Comparison of ENCODE assay signal across 13 cellular contexts in the genomic region with DNA sequence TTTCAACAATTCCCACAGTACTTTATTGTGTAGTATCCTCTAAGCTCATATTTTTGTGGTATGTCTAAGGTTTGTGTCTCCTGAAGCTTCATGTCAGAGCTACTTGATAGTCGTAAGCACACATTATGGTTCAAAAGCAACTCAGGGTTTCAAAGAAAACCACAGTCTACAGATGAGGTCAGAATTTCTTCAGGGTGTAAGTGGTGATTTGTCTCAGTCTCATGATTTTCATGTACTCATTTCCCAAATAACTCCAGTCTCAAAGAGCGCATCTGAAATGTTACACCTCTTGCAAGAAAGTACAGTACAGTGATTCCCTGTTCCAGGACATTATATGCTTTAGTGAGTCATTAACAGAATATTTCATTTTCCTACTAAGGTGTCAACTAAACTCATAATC. TPM values are rescaled to one million over a fixed set of nuclear protein-coding genes. Genes with fewer than 3 reads are reported as not detected.
A peak's percentile ranks its signal among the peaks of the same experiment; 100 is the strongest.
DNase-seq lines count a peak whose midpoint lies in the region; ATAC-seq, FAIRE-seq and TF ChIP-seq lines count a peak whose summit lies in the region.
"Had no signal": no experiment of that assay in that cellular context is flagged by ENCODE, and none has a peak within 500 bp of the region (broad histone marks: within the 10 kb centered on the region; RNA-seq: fewer than 3 reads in every experiment).

No MANE protein-coding gene starts in this region.

- H4K20me1 ChIP-seq in GM12878 (ENCODE audit: control insufficient read depth, insufficient read depth): no peaks in the 10 kb centered on the region

- no peak for DNase-seq in activated naive CD8-positive, alpha-beta T cell treated with anti-CD3 and anti-CD28 coated beads, Interleukin-2, amount 10 ng/mL, durations not matched to agents 7 days and 5 days
- DNase-seq in activated naive CD8-positive, alpha-beta T cell treated with anti-CD3 and anti-CD28 coated beads for 36 hours: no peak
- DNase-seq in GM12878 (ENCODE audit: low read depth, low spot score) (peak; percentile 30), caudate nucleus (lab: John Stamatoyannopoulos, UW) (no peak), medulla oblongata (ENCODE audit: extremely low spot score) (no peak), hypothalamus (lab: John Stamatoyannopoulos, UW) (no peak)
- DNase-seq in stimulated activated naive CD8-positive, alpha-beta T cell treated with anti-CD3 and anti-CD28 coated beads, Interleukin-15, Interleukin-2, amounts not matched to agents 100 U/mL and 50 U/mL, for 24 hours: no peak
- DNase-seq: body of pancreas, left cardiac atrium, NCI-H146, nucleus accumbens, stomach had no signal

- no peaks in the 10 kb centered on the region for H3K36me3 Mint-ChIP-seq in activated naive CD8-positive, alpha-beta T cell treated with anti-CD3 and anti-CD28 coated beads, Interleukin-2, amount 10 ng/mL, durations not matched to agents 7 days and 5 days
- H3K36me3 Mint-ChIP-seq in activated naive CD8-positive, alpha-beta T cell treated with anti-CD3 and anti-CD28 coated beads for 36 hours: no peaks in the 10 kb centered on the region

- no peaks in the 10 kb centered on the region for H3K9me3 Mint-ChIP-seq in activated naive CD8-positive, alpha-beta T cell treated with anti-CD3 and anti-CD28 coated beads, Interleukin-2, amount 10 ng/mL, durations not matched to agents 7 days and 5 days
- H3K9me3 Mint-ChIP-seq in activated naive CD8-positive, alpha-beta T cell treated with anti-CD3 and anti-CD28 coated beads for 36 hours: no peaks in the 10 kb centered on the region

- no peaks in the 10 kb centered on the region for H3K36me3 ChIP-seq in GM12878 (ENCODE audit: control insufficient read depth in 2 of 2, insufficient read depth in 2 of 2, low read length in 1 of 2)
- H3K36me3 ChIP-seq: stomach had no signal

- no peak for TF ChIP-seq POLR2A in GM12878 (IDR thresholded peaks at IDR 0.05; ENCODE audit: low read depth, low read length)

- in situ Hi-C loops in GM12878 (cut with MboI): no loop called here

- peak overlapping the region; percentile 35 for H3K27ac Mint-ChIP-seq in activated naive CD8-positive, alpha-beta T cell treated with anti-CD3 and anti-CD28 coated beads, Interleukin-2, amount 10 ng/mL, durations not matched to agents 7 days and 5 days
- H3K27ac Mint-ChIP-seq in activated naive CD8-positive, alpha-beta T cell treated with anti-CD3 and anti-CD28 coated beads for 36 hours: no peak overlapping the region

- peaks cover 11% of the 10 kb centered on the region for H3K27me3 Mint-ChIP-seq in activated naive CD8-positive, alpha-beta T cell treated with anti-CD3 and anti-CD28 coated beads, Interleukin-2, amount 10 ng/mL, durations not matched to agents 7 days and 5 days
- peaks cover 17% of the 10 kb centered on the region for H3K27me3 Mint-ChIP-seq in activated naive CD8-positive, alpha-beta T cell treated with anti-CD3 and anti-CD28 coated beads for 36 hours

- no peak; a peak in 1 of 4 replicates for TF ChIP-seq EP300 in GM12878 (IDR thresholded peaks at IDR 0.05; ENCODE audit: borderline replicate concordance in 1 of 2, control insufficient read depth in 1 of 2, low read depth in 2 of 2, low read length in 2 of 2)

- H3K79me2 ChIP-seq in GM12878 (ENCODE audit: control insufficient read depth, insufficient read depth, low read length): no peaks in the 10 kb centered on the region

- SMC1A ChIA-PET in GM12878 (lab: Charles Lee; ENCODE audit: uncharacterized antibody, unreplicated experiment): interaction anchor here (0.6 to 2.1 kb wide), 14 partner anchors 8 to 109 kb away, joined by 3 to 6 read pairs (median 3); no protein-coding TSS in a partner anchor

- 29% methylated on average over 2 of the region's 2 CpGs for WGBS in GM12878 (ENCODE audit: insufficient coverage, insufficient replicate concordance, low lambda C conversion rate, missing lambda C conversion rate)

- intact Hi-C loops in GM12878 (cut with micrococcal nuclease; ENCODE audit: unreplicated experiment): no loop called here

- H3K4me1 ChIP-seq in GM12878 (ENCODE audit: control insufficient read depth, insufficient read depth, low read length): peaks cover 18% of the 10 kb centered on the region

- no peaks in the 10 kb centered on the region for H3K27me3 ChIP-seq in GM12878 (replicated peaks in 1 of 2; ENCODE audit: control insufficient read depth in 2 of 2, insufficient read depth in 2 of 2, low read length in 1 of 2)
- H3K27me3 ChIP-seq: body of pancreas, stomach had no signal

- no peak overlapping the region for H3K9ac ChIP-seq in GM12878 (ENCODE audit: control insufficient read depth, insufficient read depth, low read length)

- RAD21 ChIA-PET in GM12878 (lab: Charles Lee; ENCODE audit: unreplicated experiment): interaction anchor here (0.7 to 1.0 kb wide), 4 partner anchors 41 to 84 kb away, joined by 3 read pairs; partner anchors contain the start of gene TIPARP

- TF ChIP-seq RAD21 in GM12878 (IDR thresholded peaks at IDR 0.05; ENCODE audit: insufficient read depth, low read depth, low read length): no peak

- no TSS peak for BruUV-seq in GM12878 (replicated peaks; lab: Mats Ljungman, UMichigan)

- no peak for TF ChIP-seq CTCF in GM12878 (IDR thresholded peaks at IDR 0.05 in 2 of 3, conservative IDR thresholded peaks at IDR 0.05 in 1 of 3; ENCODE audit: control insufficient read depth in 2 of 3, extremely low read depth in 1 of 3, insufficient read depth in 1 of 3, low read depth in 3 of 3, low read length in 3 of 3)

- no peak overlapping the region for H3K4me3 ChIP-seq in GM12878
- H3K4me3 ChIP-seq: body of pancreas, stomach had no signal

- FAIRE-seq in GM12878 (lab: Jason Lieb, UNC): no peak

- H2AFZ ChIP-seq in GM12878 (ENCODE audit: control insufficient read depth, low read depth, low read length): no peak overlapping the region

- peaks cover 21% of the 10 kb centered on the region for H3K4me1 Mint-ChIP-seq in activated naive CD8-positive, alpha-beta T cell treated with anti-CD3 and anti-CD28 coated beads, Interleukin-2, amount 10 ng/mL, durations not matched to agents 7 days and 5 days
- peaks cover 18% of the 10 kb centered on the region for H3K4me1 Mint-ChIP-seq in activated naive CD8-positive, alpha-beta T cell treated with anti-CD3 and anti-CD28 coated beads for 36 hours

- no peak overlapping the region for H3K4me2 ChIP-seq in GM12878 (ENCODE audit: control insufficient read depth, insufficient read depth)

- peak; percentile 90 for ATAC-seq in activated naive CD8-positive, alpha-beta T cell treated with anti-CD3 and anti-CD28 coated beads, Interleukin-2, amount 10 ng/mL, durations not matched to agents 7 days and 5 days (ENCODE audit: low read depth)
- peak; percentile 54 for ATAC-seq in HG02885 (IDR thresholded peaks at IDR 0.05; ENCODE audit: poor library complexity, unreplicated experiment)
- peak; percentile 88 for ATAC-seq in GM12878
- ATAC-seq in stimulated activated naive CD8-positive, alpha-beta T cell treated with anti-CD3 and anti-CD28 coated beads, Interleukin-15, Interleukin-2, amounts not matched to agents 100 U/mL and 50 U/mL, for 24 hours: peak; percentile 66
- ATAC-seq: body of pancreas, left cardiac atrium had no signal

- CTCF ChIA-PET in GM12878 (lab: Yijun Ruan, JAX): interaction anchor here (1.2 to 1.5 kb wide), 3 partner anchors 10 to 62 kb away, joined by 3 to 4 read pairs (median 4); no protein-coding TSS in a partner anchor

- peak overlapping the region; percentile 26 for H3K4me3 Mint-ChIP-seq in activated naive CD8-positive, alpha-beta T cell treated with anti-CD3 and anti-CD28 coated beads, Interleukin-2, amount 10 ng/mL, durations not matched to agents 7 days and 5 days
- H3K4me3 Mint-ChIP-seq in activated naive CD8-positive, alpha-beta T cell treated with anti-CD3 and anti-CD28 coated beads for 36 hours: no peak overlapping the region

- no peaks in the 10 kb centered on the region; the same call in 2 of the 3 replicates for H3K9me3 ChIP-seq in GM12878 (replicated peaks; ENCODE audit: control insufficient read depth, insufficient read depth, low read length)
- H3K9me3 ChIP-seq: body of pancreas, stomach had no signal

- no peak overlapping the region for H3K27ac ChIP-seq in GM12878 (ENCODE audit: control insufficient read depth, insufficient read depth)
- no peak overlapping the region for H3K27ac ChIP-seq in caudate nucleus (ENCODE audit: low read depth, low read length)
- H3K27ac ChIP-seq: body of pancreas had no signal

- POLR2A ChIA-PET in activated naive CD8-positive, alpha-beta T cell treated with anti-CD3 and anti-CD28 coated beads, Interleukin-2, amount 10 ng/mL, durations not matched to agents 7 days and 5 days (lab: Charles Lee): interaction anchor here (0.9 to 1.0 kb wide), 2 partner anchors 42 to 47 kb away, joined by 3 to 5 read pairs; partner anchors contain the start of gene SSR3
- POLR2A ChIA-PET in GM12878 (lab: Charles Lee): no interaction called here

RNA-seq across cellular contexts. Expression of gene SSR3, which starts 47.5 kb away (rescaled TPM):
- 100 to 1,000 TPM; 113 to 118 TPM for total RNA-seq in activated naive CD8-positive, alpha-beta T cell treated with anti-CD3 and anti-CD28 coated beads, Interleukin-2, amount 10 ng/mL, durations not matched to agents 7 days and 5 days
- total RNA-seq in activated naive CD8-positive, alpha-beta T cell treated with anti-CD3 and anti-CD28 coated beads for 36 hours: 100 to 1,000 TPM; 175 to 176 TPM
- total RNA-seq in GM12878 (2013; cell fraction: nucleolus; rRNA removed): 113 and 121 TPM in 2 replicates
- total RNA-seq in GM12878 (2014; rRNA removed): 133 and 152 TPM in 2 replicates
- 179 TPM in 2 replicates for total RNA-seq in GM12878 (2014; rRNA removed; fragmentation: Illumina TruSeq; extraction: Trizol)
- 190 and 193 TPM in 2 replicates for total RNA-seq in GM12878 (2021)
- polyA plus RNA-seq in GM12878 (2011; ENCODE audit: low read depth): 324 TPM
- polyA plus RNA-seq in GM12878 (2011; rRNA removed): 191 and 203 TPM in 2 replicates
- polyA plus RNA-seq in GM12878 (2011; cell fraction: cytosol; rRNA removed): 111 and 126 TPM in 2 replicates
- 29.3 and 50.0 TPM in 2 replicates for polyA plus RNA-seq in GM12878 (2011; cell fraction: nucleus; rRNA removed)
- 292 and 304 TPM in 2 replicates for polyA plus RNA-seq in GM12878 (2012)
- polyA plus RNA-seq in GM12878 (2014; fragmentation: Illumina TruSeq; extraction: Trizol): 190 and 214 TPM in 2 replicates
- polyA plus RNA-seq in GM12878 (2014; fragmentation: Nextera tagmentation; extraction: Ambion mirVana): 100 to 1,000 TPM; 278 to 345 TPM
- polyA plus RNA-seq in GM12878 (2014; rRNA removed): 124 and 153 TPM in 2 replicates
- polyA plus RNA-seq in GM12878 (2016; fragmentation: Nextera tagmentation; extraction: Ambion mirVana): 100 to 1,000 TPM; 279 to 324 TPM
- polyA minus RNA-seq in GM12878 (2011; rRNA and poly(A)+ RNA removed): 242 and 293 TPM in 2 replicates
- polyA minus RNA-seq in GM12878 (2011; cell fraction: cytosol; rRNA and poly(A)+ RNA removed): 60.9 and 63.5 TPM in 2 replicates
- 61.4 and 83.0 TPM in 2 replicates for polyA minus RNA-seq in GM12878 (2011; cell fraction: nucleus; rRNA and poly(A)+ RNA removed)
